Comparison of ENCODE assay signal across 20 cellular contexts in the genomic region with DNA sequence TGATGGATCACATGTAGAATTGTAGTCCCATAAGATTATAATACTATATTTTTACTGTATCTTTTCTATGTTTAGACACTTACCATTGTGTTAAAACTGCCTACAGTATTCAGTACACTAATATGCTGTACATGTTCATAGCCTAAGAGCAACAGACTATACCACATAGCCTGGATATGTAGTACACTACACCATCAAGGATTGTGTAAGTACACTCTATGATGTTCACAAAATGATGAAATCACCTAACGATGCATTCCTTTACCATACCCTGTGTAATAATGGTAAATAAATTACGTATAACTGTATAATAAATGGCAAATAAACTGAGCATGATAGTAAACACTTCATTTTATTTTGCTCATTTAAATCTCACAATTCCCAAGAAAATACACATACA.
DNase-seq lines count a peak whose midpoint lies in the region; ATAC-seq, FAIRE-seq and TF ChIP-seq lines count a peak whose summit lies in the region.
"Had no signal": no experiment of that assay in that cellular context is flagged by ENCODE, and none has a peak within 500 bp of the region (broad histone marks: within the 10 kb centered on the region; RNA-seq: fewer than 3 reads in every experiment).

No MANE protein-coding gene starts in this region.

- H3K27ac ChIP-seq in right atrium auricular region (peak overlapping the region; percentile 81 to 88), thoracic aorta (peak overlapping the region; percentile 79 to 85)
- H3K27ac ChIP-seq: cardiac muscle cell had no signal

- no peak for ATAC-seq in thoracic aorta (ENCODE audit: insufficient number of reproducible peaks, low FRiP score, low read depth)
- ATAC-seq in HG02938 (IDR thresholded peaks at IDR 0.05; ENCODE audit: unreplicated experiment): no peak
- ATAC-seq: T-helper 17 cell had no signal

- H3K4me1 ChIP-seq in right atrium auricular region (peaks cover 0 to 36% of the 10 kb centered on the region in 2 donors), thoracic aorta (ENCODE audit: control insufficient read depth in 1 of 2, low read depth in 2 of 2) (peaks cover 36 to 37% of the 10 kb centered on the region in 2 donors)
- H3K4me1 ChIP-seq: BE2C had no signal

- no peaks in the 10 kb centered on the region for H3K27me3 ChIP-seq in bronchial epithelial cell (ENCODE audit: control insufficient read depth, insufficient read depth, low read length)
- no peaks in the 10 kb centered on the region for H3K27me3 ChIP-seq in right atrium auricular region
- H3K27me3 ChIP-seq in thoracic aorta (replicated peaks; ENCODE audit: insufficient read depth): no peaks in the 10 kb centered on the region
- H3K27me3 ChIP-seq: BE2C, cardiac muscle cell, esophagus squamous epithelium had no signal

- no peak overlapping the region for H3K4me3 ChIP-seq in bronchial epithelial cell (ENCODE audit: low read depth, low read length)
- H3K4me3 ChIP-seq in right atrium auricular region: no peak overlapping the region
- no peak overlapping the region for H3K4me3 ChIP-seq in thoracic aorta
- H3K4me3 ChIP-seq: cardiac muscle cell, esophagus squamous epithelium had no signal

- H3K36me3 ChIP-seq in bronchial epithelial cell (ENCODE audit: control insufficient read depth, insufficient read depth, low read length) (no peaks in the 10 kb centered on the region), right atrium auricular region (no peaks in the 10 kb centered on the region), thoracic aorta (no peaks in the 10 kb centered on the region)
- H3K36me3 ChIP-seq: BE2C, cardiac muscle cell had no signal

- FAIRE-seq in GM12891 (lab: Jason Lieb, UNC) (peak; percentile 66), bronchial epithelial cell (lab: Jason Lieb, UNC) (no peak)

- H3K9me3 ChIP-seq in right atrium auricular region (no peaks in the 10 kb centered on the region), thoracic aorta (no peaks in the 10 kb centered on the region)
- H3K9me3 ChIP-seq: BE2C had no signal

- no peak for TF ChIP-seq POLR2A in GM12891 (IDR thresholded peaks at IDR 0.05; ENCODE audit: low read depth, low read length)

- no peak for TF ChIP-seq CTCF in bronchial epithelial cell (IDR thresholded peaks at IDR 0.05; ENCODE audit: insufficient read depth, low read length, severe bottlenecking)
- TF ChIP-seq CTCF in right atrium auricular region (IDR thresholded peaks at IDR 0.05): no peak
- no peak for TF ChIP-seq CTCF in thoracic aorta (IDR thresholded peaks at IDR 0.05)

- no peak for DNase-seq in GM12891 (ENCODE audit: insufficient read length, low spot score)
- DNase-seq in bronchial epithelial cell (ENCODE audit: low read depth): peak; percentile 17
- no peak for DNase-seq in right atrium auricular region (ENCODE audit: low spot score)
- DNase-seq in thoracic aorta (ENCODE audit: low spot score): no peak
- no peak for DNase-seq in GDM1 (lab: John Stamatoyannopoulos, UW)
- no peak for DNase-seq in NCI-H1436 treated with DMSO at 0.1 percent for 48 hours (lab: John Stamatoyannopoulos, UW)
- DNase-seq: activated CD4-positive, CD25-positive, alpha-beta regulatory T cell; activated CD8-positive, alpha-beta memory T cell treated with anti-CD3 and anti-CD28 coated beads for 24 hours; activated naive CD8-positive, alpha-beta T cell treated with anti-CD3 and anti-CD28 coated beads for 36 hours; BE2C; Calu3; effector CD8-positive, alpha-beta T cell; esophagus squamous epithelium; Karpas-422; NCI-H1105 treated with DMSO at 0.1 percent for 48 hours; NCI-H748 treated with DMSO at 0.1 percent for 48 hours; OCI-M1; T-helper 17 cell had no signal

TF ChIP-seq in GM12891, 5 proteins besides CTCF, POLR2A, EP300 and RAD21:
- TF ChIP-seq SPI1 (IDR thresholded peaks at IDR 0.05; ENCODE audit: low read depth, low read length) (no peak), POU2F2 (IDR thresholded peaks at IDR 0.05; ENCODE audit: low read depth, low read length) (no peak), TAF1 (IDR thresholded peaks at IDR 0.05; ENCODE audit: low read depth, low read length) (no peak), POLR2AphosphoS5 (IDR thresholded peaks at IDR 0.05; ENCODE audit: low read depth, low read length) (no peak), PAX5 (IDR thresholded peaks at IDR 0.05; ENCODE audit: insufficient read depth, low read length, severe bottlenecking) (no peak)
